In the genomic region with DNA sequence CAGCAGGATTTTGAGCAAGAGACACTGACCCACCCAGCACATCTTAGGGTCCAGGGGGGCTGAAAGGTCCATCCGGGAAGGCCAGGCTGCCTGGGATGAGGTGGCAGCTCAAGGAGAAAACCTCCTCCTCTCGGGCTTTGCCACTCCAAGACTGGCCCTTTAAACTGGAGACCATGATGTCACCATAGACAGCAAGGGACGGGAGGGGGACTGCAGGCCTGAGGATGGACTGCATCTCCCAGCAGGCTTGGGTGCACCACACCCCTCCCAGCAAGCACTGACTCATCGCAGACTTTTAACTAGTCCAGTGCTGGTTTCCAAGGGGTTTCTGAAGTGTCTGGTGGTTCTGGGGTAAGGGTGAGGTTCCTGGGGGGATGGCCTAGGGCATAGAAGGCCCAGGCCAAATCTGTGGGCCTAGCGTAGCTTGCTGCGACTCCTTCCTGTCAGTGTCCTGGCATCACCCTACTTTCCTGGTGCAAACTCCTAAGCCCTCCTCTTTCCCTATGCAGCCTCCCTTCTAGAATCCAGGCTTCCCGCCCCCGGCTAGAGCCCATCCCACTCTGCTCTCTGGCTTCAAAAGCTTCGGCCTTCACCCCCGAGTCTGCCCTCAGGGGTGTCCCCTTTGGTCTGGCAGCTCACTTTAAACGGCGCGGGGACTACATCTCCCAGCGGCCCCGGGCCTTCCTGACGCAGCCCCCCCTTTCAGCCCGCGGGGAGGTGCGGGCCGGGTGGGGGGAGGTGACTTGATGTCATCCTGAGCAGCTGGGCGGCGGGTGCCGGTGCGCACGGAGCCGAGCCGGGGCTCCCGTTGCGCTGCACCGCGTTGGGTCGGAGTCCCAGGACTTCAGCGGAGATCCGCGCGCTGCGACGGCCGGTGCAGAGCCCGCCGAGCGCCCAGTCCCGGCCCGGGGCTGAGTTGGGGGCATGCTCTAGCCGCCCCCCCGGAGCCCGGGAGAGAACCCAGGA, we compare ENCODE assay signal across 1 cellular context.
TF ChIP-seq lines count a peak whose summit lies in the region.

A gene (plus strand): TSS at position 746 of the 966 bp plus-strand sequence. CDS start 1,046 bp downstream, outside the sequence.

TF ChIP-seq in HepG2, 621 proteins besides CTCF, POLR2A, EP300 and RAD21 (continued from another document and continues in another):
- TF ChIP-seq, protein P1, sequence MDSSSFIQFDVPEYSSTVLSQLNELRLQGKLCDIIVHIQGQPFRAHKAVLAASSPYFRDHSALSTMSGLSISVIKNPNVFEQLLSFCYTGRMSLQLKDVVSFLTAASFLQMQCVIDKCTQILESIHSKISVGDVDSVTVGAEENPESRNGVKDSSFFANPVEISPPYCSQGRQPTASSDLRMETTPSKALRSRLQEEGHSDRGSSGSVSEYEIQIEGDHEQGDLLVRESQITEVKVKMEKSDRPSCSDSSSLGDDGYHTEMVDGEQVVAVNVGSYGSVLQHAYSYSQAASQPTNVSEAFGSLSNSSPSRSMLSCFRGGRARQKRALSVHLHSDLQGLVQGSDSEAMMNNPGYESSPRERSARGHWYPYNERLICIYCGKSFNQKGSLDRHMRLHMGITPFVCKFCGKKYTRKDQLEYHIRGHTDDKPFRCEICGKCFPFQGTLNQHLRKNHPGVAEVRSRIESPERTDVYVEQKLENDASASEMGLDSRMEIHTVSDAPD (CRISPR knock-in tag; IDR thresholded peaks at IDR 0.05), result no peak
- TF ChIP-seq, protein P2, sequence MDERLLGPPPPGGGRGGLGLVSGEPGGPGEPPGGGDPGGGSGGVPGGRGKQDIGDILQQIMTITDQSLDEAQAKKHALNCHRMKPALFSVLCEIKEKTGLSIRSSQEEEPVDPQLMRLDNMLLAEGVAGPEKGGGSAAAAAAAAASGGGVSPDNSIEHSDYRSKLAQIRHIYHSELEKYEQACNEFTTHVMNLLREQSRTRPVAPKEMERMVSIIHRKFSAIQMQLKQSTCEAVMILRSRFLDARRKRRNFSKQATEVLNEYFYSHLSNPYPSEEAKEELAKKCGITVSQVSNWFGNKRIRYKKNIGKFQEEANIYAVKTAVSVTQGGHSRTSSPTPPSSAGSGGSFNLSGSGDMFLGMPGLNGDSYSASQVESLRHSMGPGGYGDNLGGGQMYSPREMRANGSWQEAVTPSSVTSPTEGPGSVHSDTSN (CRISPR knock-in tag; IDR thresholded peaks at IDR 0.05), result no peak
- TF ChIP-seq NCOA2 (CRISPR knock-in tag; IDR thresholded peaks at IDR 0.05), result no peak
- no peak for TF ChIP-seq CHD4 (IDR thresholded peaks at IDR 0.05; ENCODE audit: borderline replicate concordance, low read length)
- TF ChIP-seq STAG1 (CRISPR knock-in tag; IDR thresholded peaks at IDR 0.05), result no peak
- TF ChIP-seq SP1 (IDR thresholded peaks at IDR 0.05), result no peak
- TF ChIP-seq SP1 (CRISPR knock-in tag; IDR thresholded peaks at IDR 0.05), result peak; percentile 74
- no peak for TF ChIP-seq ZFP82 (CRISPR knock-in tag; IDR thresholded peaks at IDR 0.05; ENCODE audit: borderline replicate concordance)
- peak; percentile 82 for TF ChIP-seq HNRNPLL (IDR thresholded peaks at IDR 0.05; ENCODE audit: low read depth, low read length, poor library complexity, severe bottlenecking)
- no peak for TF ChIP-seq REXO4 (CRISPR knock-in tag; IDR thresholded peaks at IDR 0.05; ENCODE audit: borderline replicate concordance)
- TF ChIP-seq MLLT10 (CRISPR knock-in tag; IDR thresholded peaks at IDR 0.05), result no peak
- TF ChIP-seq, protein P3, sequence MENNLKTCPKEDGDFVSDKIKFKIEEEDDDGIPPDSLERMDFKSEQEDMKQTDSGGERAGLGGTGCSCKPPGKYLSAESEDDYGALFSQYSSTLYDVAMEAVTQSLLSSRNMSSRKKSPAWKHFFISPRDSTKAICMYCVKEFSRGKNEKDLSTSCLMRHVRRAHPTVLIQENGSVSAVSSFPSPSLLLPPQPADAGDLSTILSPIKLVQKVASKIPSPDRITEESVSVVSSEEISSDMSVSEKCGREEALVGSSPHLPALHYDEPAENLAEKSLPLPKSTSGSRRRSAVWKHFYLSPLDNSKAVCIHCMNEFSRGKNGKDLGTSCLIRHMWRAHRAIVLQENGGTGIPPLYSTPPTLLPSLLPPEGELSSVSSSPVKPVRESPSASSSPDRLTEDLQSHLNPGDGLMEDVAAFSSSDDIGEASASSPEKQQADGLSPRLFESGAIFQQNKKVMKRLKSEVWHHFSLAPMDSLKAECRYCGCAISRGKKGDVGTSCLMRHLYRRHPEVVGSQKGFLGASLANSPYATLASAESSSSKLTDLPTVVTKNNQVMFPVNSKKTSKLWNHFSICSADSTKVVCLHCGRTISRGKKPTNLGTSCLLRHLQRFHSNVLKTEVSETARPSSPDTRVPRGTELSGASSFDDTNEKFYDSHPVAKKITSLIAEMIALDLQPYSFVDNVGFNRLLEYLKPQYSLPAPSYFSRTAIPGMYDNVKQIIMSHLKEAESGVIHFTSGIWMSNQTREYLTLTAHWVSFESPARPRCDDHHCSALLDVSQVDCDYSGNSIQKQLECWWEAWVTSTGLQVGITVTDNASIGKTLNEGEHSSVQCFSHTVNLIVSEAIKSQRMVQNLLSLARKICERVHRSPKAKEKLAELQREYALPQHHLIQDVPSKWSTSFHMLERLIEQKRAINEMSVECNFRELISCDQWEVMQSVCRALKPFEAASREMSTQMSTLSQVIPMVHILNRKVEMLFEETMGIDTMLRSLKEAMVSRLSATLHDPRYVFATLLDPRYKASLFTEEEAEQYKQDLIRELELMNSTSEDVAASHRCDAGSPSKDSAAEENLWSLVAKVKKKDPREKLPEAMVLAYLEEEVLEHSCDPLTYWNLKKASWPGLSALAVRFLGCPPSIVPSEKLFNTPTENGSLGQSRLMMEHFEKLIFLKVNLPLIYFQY (CRISPR knock-in tag; IDR thresholded peaks at IDR 0.05; ENCODE audit: borderline replicate concordance), result no peak; the same call in 1 of the 2 replicates
- TF ChIP-seq, protein P4, sequence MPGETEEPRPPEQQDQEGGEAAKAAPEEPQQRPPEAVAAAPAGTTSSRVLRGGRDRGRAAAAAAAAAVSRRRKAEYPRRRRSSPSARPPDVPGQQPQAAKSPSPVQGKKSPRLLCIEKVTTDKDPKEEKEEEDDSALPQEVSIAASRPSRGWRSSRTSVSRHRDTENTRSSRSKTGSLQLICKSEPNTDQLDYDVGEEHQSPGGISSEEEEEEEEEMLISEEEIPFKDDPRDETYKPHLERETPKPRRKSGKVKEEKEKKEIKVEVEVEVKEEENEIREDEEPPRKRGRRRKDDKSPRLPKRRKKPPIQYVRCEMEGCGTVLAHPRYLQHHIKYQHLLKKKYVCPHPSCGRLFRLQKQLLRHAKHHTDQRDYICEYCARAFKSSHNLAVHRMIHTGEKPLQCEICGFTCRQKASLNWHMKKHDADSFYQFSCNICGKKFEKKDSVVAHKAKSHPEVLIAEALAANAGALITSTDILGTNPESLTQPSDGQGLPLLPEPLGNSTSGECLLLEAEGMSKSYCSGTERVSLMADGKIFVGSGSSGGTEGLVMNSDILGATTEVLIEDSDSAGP (CRISPR knock-in tag; IDR thresholded peaks at IDR 0.05; ENCODE audit: borderline replicate concordance), result peak; percentile 100
- TF ChIP-seq ZNF792 (CRISPR knock-in tag; IDR thresholded peaks at IDR 0.05), result peak; percentile 11; the same call in 1 of the 2 replicates
- no peak for TF ChIP-seq ZFP62 (CRISPR knock-in tag; IDR thresholded peaks at IDR 0.05)
- peak; percentile 76 for TF ChIP-seq AGO1 (IDR thresholded peaks at IDR 0.05; ENCODE audit: low read depth, low read length, poor library complexity, severe bottlenecking)
- TF ChIP-seq, protein P5, sequence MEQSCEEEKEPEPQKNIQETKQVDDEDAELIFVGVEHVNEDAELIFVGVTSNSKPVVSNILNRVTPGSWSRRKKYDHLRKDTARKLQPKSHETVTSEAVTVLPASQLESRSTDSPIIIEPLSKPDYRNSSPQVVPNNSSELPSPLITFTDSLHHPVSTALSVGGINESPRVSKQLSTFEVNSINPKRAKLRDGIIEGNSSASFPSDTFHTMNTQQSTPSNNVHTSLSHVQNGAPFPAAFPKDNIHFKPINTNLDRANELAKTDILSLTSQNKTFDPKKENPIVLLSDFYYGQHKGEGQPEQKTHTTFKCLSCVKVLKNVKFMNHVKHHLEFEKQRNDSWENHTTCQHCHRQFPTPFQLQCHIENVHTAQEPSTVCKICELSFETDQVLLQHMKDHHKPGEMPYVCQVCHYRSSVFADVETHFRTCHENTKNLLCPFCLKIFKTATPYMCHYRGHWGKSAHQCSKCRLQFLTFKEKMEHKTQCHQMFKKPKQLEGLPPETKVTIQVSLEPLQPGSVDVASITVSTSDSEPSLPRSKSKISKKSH (CRISPR knock-in tag; IDR thresholded peaks at IDR 0.05; ENCODE audit: borderline replicate concordance), result no peak
- TF ChIP-seq ASH2L (IDR thresholded peaks at IDR 0.05; ENCODE audit: insufficient read length, low read depth, low read length), result peak; percentile 46
- TF ChIP-seq ZSCAN20 (CRISPR knock-in tag; IDR thresholded peaks at IDR 0.05; ENCODE audit: borderline replicate concordance), result no peak
- TF ChIP-seq, protein P6, sequence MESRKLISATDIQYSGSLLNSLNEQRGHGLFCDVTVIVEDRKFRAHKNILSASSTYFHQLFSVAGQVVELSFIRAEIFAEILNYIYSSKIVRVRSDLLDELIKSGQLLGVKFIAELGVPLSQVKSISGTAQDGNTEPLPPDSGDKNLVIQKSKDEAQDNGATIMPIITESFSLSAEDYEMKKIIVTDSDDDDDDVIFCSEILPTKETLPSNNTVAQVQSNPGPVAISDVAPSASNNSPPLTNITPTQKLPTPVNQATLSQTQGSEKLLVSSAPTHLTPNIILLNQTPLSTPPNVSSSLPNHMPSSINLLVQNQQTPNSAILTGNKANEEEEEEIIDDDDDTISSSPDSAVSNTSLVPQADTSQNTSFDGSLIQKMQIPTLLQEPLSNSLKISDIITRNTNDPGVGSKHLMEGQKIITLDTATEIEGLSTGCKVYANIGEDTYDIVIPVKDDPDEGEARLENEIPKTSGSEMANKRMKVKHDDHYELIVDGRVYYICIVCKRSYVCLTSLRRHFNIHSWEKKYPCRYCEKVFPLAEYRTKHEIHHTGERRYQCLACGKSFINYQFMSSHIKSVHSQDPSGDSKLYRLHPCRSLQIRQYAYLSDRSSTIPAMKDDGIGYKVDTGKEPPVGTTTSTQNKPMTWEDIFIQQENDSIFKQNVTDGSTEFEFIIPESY (CRISPR knock-in tag; IDR thresholded peaks at IDR 0.05), result no peak
- TF ChIP-seq, protein P7, sequence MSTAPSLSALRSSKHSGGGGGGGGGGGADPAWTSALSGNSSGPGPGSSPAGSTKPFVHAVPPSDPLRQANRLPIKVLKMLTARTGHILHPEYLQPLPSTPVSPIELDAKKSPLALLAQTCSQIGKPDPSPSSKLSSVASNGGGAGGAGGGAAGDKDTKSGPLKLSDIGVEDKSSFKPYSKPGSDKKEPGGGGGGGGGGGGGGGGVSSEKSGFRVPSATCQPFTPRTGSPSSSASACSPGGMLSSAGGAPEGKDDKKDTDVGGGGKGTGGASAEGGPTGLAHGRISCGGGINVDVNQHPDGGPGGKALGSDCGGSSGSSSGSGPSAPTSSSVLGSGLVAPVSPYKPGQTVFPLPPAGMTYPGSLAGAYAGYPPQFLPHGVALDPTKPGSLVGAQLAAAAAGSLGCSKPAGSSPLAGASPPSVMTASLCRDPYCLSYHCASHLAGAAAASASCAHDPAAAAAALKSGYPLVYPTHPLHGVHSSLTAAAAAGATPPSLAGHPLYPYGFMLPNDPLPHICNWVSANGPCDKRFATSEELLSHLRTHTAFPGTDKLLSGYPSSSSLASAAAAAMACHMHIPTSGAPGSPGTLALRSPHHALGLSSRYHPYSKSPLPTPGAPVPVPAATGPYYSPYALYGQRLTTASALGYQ (CRISPR knock-in tag; IDR thresholded peaks at IDR 0.05), result no peak
- TF ChIP-seq WIZ (CRISPR knock-in tag; IDR thresholded peaks at IDR 0.05), result no peak
- no peak for TF ChIP-seq PAX8 (CRISPR knock-in tag; IDR thresholded peaks at IDR 0.05; ENCODE audit: borderline replicate concordance)
- TF ChIP-seq, protein P8, sequence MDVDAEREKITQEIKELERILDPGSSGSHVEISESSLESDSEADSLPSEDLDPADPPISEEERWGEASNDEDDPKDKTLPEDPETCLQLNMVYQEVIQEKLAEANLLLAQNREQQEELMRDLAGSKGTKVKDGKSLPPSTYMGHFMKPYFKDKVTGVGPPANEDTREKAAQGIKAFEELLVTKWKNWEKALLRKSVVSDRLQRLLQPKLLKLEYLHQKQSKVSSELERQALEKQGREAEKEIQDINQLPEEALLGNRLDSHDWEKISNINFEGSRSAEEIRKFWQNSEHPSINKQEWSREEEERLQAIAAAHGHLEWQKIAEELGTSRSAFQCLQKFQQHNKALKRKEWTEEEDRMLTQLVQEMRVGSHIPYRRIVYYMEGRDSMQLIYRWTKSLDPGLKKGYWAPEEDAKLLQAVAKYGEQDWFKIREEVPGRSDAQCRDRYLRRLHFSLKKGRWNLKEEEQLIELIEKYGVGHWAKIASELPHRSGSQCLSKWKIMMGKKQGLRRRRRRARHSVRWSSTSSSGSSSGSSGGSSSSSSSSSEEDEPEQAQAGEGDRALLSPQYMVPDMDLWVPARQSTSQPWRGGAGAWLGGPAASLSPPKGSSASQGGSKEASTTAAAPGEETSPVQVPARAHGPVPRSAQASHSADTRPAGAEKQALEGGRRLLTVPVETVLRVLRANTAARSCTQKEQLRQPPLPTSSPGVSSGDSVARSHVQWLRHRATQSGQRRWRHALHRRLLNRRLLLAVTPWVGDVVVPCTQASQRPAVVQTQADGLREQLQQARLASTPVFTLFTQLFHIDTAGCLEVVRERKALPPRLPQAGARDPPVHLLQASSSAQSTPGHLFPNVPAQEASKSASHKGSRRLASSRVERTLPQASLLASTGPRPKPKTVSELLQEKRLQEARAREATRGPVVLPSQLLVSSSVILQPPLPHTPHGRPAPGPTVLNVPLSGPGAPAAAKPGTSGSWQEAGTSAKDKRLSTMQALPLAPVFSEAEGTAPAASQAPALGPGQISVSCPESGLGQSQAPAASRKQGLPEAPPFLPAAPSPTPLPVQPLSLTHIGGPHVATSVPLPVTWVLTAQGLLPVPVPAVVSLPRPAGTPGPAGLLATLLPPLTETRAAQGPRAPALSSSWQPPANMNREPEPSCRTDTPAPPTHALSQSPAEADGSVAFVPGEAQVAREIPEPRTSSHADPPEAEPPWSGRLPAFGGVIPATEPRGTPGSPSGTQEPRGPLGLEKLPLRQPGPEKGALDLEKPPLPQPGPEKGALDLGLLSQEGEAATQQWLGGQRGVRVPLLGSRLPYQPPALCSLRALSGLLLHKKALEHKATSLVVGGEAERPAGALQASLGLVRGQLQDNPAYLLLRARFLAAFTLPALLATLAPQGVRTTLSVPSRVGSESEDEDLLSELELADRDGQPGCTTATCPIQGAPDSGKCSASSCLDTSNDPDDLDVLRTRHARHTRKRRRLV (CRISPR knock-in tag; IDR thresholded peaks at IDR 0.05), result peak; percentile 58; the same call in 1 of the 2 replicates
- TF ChIP-seq SALL2 (CRISPR knock-in tag; IDR thresholded peaks at IDR 0.05), result no peak
- no peak; the same call in 1 of the 2 replicates for TF ChIP-seq ZSCAN12 (CRISPR knock-in tag; IDR thresholded peaks at IDR 0.05)
- peak; percentile 26; the same call in 1 of the 2 replicates for TF ChIP-seq CEBPB (IDR thresholded peaks at IDR 0.05; ENCODE audit: borderline replicate concordance, low read depth, low read length)
- TF ChIP-seq ZNF75D (CRISPR knock-in tag; IDR thresholded peaks at IDR 0.05; ENCODE audit: borderline replicate concordance), result no peak
- no peak for TF ChIP-seq KMT2A (CRISPR knock-in tag; IDR thresholded peaks at IDR 0.05)
